In genomic region chr19:55344444-55344843, GRCh38 we compare ENCODE assay signal across 1 cellular context.
TF ChIP-seq lines count a peak whose summit lies in the region.

No MANE protein-coding gene starts in this region.

TF ChIP-seq in GM23338, 12 proteins besides CTCF, POLR2A, EP300 and RAD21 (continued from another document):
- TF ChIP-seq ZNF462 (CRISPR knock-in tag; IDR thresholded peaks at IDR 0.05) (no peak), STAT1 (IDR thresholded peaks at IDR 0.05; ENCODE audit: unreplicated experiment) (no peak), EZH2phosphoT487 (IDR thresholded peaks at IDR 0.05; ENCODE audit: unreplicated experiment) (no peak), ETS1 (IDR thresholded peaks at IDR 0.05) (no peak)
